27 cellular contexts compared by ENCODE assay signal in the genomic region with DNA sequence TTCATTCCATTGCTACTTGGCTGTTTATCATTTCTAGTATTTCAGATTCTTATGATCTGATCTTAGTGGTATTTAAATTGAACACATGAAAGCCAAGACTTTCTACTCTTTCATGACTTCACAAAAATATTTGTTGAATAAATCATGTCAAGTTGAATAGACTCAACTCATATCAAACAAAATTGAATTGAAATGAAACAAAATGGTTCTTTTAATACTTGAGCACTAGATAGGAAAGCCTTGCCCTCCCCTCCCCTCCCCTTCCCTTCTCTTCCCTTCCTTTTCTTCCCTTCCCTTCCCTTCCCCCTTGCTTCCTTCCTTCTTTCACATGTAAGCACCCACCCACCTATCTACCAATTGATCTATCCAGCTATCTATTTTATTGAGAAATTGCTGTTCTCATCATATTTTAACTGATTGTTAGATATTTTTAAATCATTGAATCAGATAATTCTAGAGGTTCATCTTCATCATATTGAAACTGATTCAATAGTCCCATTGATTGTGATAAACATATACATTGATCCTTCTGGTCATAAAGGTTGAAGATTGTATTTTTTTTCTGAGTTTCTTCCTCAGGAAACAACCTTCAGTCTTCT.
"Had no signal": no experiment of that assay in that cellular context is flagged by ENCODE, and none has a peak within 500 bp of the region (broad histone marks: within the 10 kb centered on the region; RNA-seq: fewer than 3 reads in every experiment).

No MANE protein-coding gene starts in this region.

- H3K27ac ChIP-seq: stomach, suprapubic skin, testis, thoracic aorta, thyroid gland, tibial artery, tibial nerve, transverse colon, upper lobe of left lung, upper lobe of right lung, uterus, vagina had no signal

- H3K36me3 ChIP-seq: stomach, suprapubic skin, thoracic aorta, thyroid gland, tibial artery, tibial nerve, transverse colon, upper lobe of left lung, upper lobe of right lung, uterus, vagina had no signal

- H3K4me1 ChIP-seq: stomach, suprapubic skin, testis, thyroid gland, tibial artery, tibial nerve, transverse colon, upper lobe of left lung, upper lobe of right lung, uterus, vagina had no signal

- DNase-seq: stimulated activated CD4-positive, alpha-beta T cell treated with anti-CD3 and anti-CD28 coated beads, Interleukin-2, amount 100 ng/mL, for 48 hours; stimulated activated CD4-positive, alpha-beta T cell treated with anti-CD3 and anti-CD28 coated beads, Interleukin-4, amount 100 ng/mL, for 1 hour; stimulated activated CD4-positive, alpha-beta T cell treated with anti-CD3 and anti-CD28 coated beads, Interleukin-4, amount 100 ng/mL, for 24 hours; stimulated activated CD4-positive, alpha-beta T cell treated with anti-CD3 and anti-CD28 coated beads, Interleukin-4, amount 100 ng/mL, for 4 hours; stimulated activated CD8-positive, alpha-beta memory T cell treated with anti-CD3 and anti-CD28 coated beads, Interleukin-4, amount 100 ng/mL, for 48 hours; stimulated activated naive B cell treated with anti-CD40 and anti-IgM and Interleukin-4, amounts not matched to agents 10 μg/mL and 1 μg/mL and 100 μg/mL, for 72 hours; stimulated activated naive CD4-positive, alpha-beta T cell; stimulated activated naive CD4-positive, alpha-beta T cell treated with Interleukin-2 at 50 U/mL for 16 hours; stimulated activated naive CD8-positive, alpha-beta T cell treated with anti-CD3 and anti-CD28 coated beads, Interleukin-15, amount 100 ng/mL, for 72 hours; stimulated activated naive CD8-positive, alpha-beta T cell treated with anti-CD3 and anti-CD28 coated beads, Interleukin-15, Interleukin-2, amounts not matched to agents 100 U/mL and 50 U/mL, for 24 hours; stomach; substantia nigra; testis; thyroid gland; tibial artery; transverse colon; trophoblast cell; upper lobe of left lung; upper lobe of right lung; uterus had no signal

- H3K27me3 ChIP-seq: stomach, suprapubic skin, testis, thyroid gland, tibial artery, tibial nerve, transverse colon, upper lobe of left lung, upper lobe of right lung, uterus, vagina had no signal

- ATAC-seq: stimulated activated effector memory CD8-positive, alpha-beta T cell treated with anti-CD3 and anti-CD28 coated beads, Interleukin-12 subunit alpha, Interleukin-12 subunit beta, amount 100 ng/mL, for 72 hours; stimulated activated memory B cell treated with anti-CD40 and anti-IgM and Interleukin-4, amounts not matched to agents 10 μg/mL and 1 μg/mL and 100 μg/mL, for 72 hours; stimulated activated naive B cell treated with anti-CD40 and anti-IgM and Interleukin-4, amounts not matched to agents 10 μg/mL and 1 μg/mL and 100 μg/mL, for 72 hours; stimulated activated naive CD8-positive, alpha-beta T cell treated with anti-CD3 and anti-CD28 coated beads, Interleukin-15, amount 100 ng/mL, for 72 hours; stimulated activated naive CD8-positive, alpha-beta T cell treated with anti-CD3 and anti-CD28 coated beads, Interleukin-15, Interleukin-2, amounts not matched to agents 100 U/mL and 50 U/mL, for 24 hours; upper lobe of right lung had no signal

- H3K9me3 ChIP-seq: testis, thoracic aorta, thyroid gland, tibial artery, transverse colon, upper lobe of left lung, upper lobe of right lung, uterus, vagina had no signal

- H3K4me3 ChIP-seq: stomach, suprapubic skin, testis, thoracic aorta, thyroid gland, tibial artery, tibial nerve, transverse colon, upper lobe of left lung, upper lobe of right lung, uterus, vagina had no signal

- FAIRE-seq: urothelium cell line had no signal
